Comparison of ENCODE assay signal across 12 cellular contexts in genomic region chr12:55982319-55982936, GRCh38. TPM values are rescaled to one million over a fixed set of nuclear protein-coding genes. Genes with fewer than 3 reads are reported as not detected.
DNase-seq lines count a peak whose midpoint lies in the region; ATAC-seq and TF ChIP-seq lines count a peak whose summit lies in the region.
"Had no signal": no experiment of that assay in that cellular context is flagged by ENCODE, and none has a peak within 500 bp of the region (broad histone marks: within the 10 kb centered on the region; RNA-seq: fewer than 3 reads in every experiment).

No MANE protein-coding gene starts in this region.

- no peaks in the 10 kb centered on the region for H3K27me3 Mint-ChIP-seq in WTC11 (ENCODE audit: low read depth)
- no peaks in the 10 kb centered on the region for H3K27me3 Mint-ChIP-seq in naive thymus-derived CD4-positive, alpha-beta T cell

- no peak overlapping the region for H3K4me3 Mint-ChIP-seq in WTC11
- no peak overlapping the region for H3K4me3 Mint-ChIP-seq in naive thymus-derived CD4-positive, alpha-beta T cell

- peaks cover 36% of the 10 kb centered on the region for H3K36me3 Mint-ChIP-seq in WTC11
- peaks cover 0 to 28% (median 3%) of the 10 kb centered on the region in 5 donors for H3K36me3 Mint-ChIP-seq in naive thymus-derived CD4-positive, alpha-beta T cell

- CTCF ChIA-PET in WTC11 (lab: Charles Lee), result interaction anchor here (0.5 to 1.5 kb wide), 3 partner anchors 14 to 55 kb away, joined by 4 to 6 read pairs (median 5); partner anchors contain the start of gene SUOX
- CTCF ChIA-PET in naive thymus-derived CD4-positive, alpha-beta T cell (lab: Charles Lee), result interaction anchor here (0.6 to 1.1 kb wide), 6 partner anchors 12 to 244 kb away, joined by 3 to 5 read pairs (median 3); partner anchors contain the start of genes DGKA and ZC3H10

- no peaks in the 10 kb centered on the region for H3K4me1 ChIP-seq in naive thymus-derived CD4-positive, alpha-beta T cell (ENCODE audit: control insufficient read depth in 2 of 2, insufficient read depth in 2 of 2, low read length in 2 of 2)
- no peaks in the 10 kb centered on the region for H3K4me1 ChIP-seq in body of pancreas
- H3K4me1 ChIP-seq: ascending aorta had no signal

- ATAC-seq in GM19455 (IDR thresholded peaks at IDR 0.05; ENCODE audit: unreplicated experiment), result peak; percentile 63
- ATAC-seq in HG03139 (IDR thresholded peaks at IDR 0.05; ENCODE audit: unreplicated experiment), result peak; percentile 83
- ATAC-seq in WTC11, result no peak
- no peak for ATAC-seq in naive thymus-derived CD4-positive, alpha-beta T cell
- ATAC-seq in body of pancreas, result no peak

- peaks cover 0 to 42% (median 11%) of the 10 kb centered on the region in 3 experiments for H3K36me3 ChIP-seq in naive thymus-derived CD4-positive, alpha-beta T cell (ENCODE audit: control insufficient read depth in 2 of 3, insufficient read depth in 3 of 3, low read length in 3 of 3)
- peaks cover 0 to 6% of the 10 kb centered on the region in 2 donors for H3K36me3 ChIP-seq in body of pancreas (replicated peaks in 1 of 2; ENCODE audit: insufficient read depth in 1 of 2, low read depth in 2 of 2)

- no peaks in the 10 kb centered on the region for H3K27me3 ChIP-seq in naive thymus-derived CD4-positive, alpha-beta T cell (ENCODE audit: control insufficient read depth in 2 of 2, insufficient read depth in 2 of 2, low read length in 2 of 2)
- H3K27me3 ChIP-seq in body of pancreas, result no peaks in the 10 kb centered on the region
- H3K27me3 ChIP-seq: ascending aorta had no signal

- WGBS in body of pancreas, 2 donors, result 60 to 87% methylated on average over 3 of the region's 3 CpGs

- H3K27ac ChIP-seq in naive thymus-derived CD4-positive, alpha-beta T cell (ENCODE audit: low read depth, low read length), result no peak overlapping the region
- H3K27ac ChIP-seq in body of pancreas, result no peak overlapping the region
- H3K27ac ChIP-seq: ascending aorta, C4-2B, KMS-11 had no signal

- DNase-seq in GDM1 (lab: John Stamatoyannopoulos, UW) (peak; percentile 16), WTC11 (ENCODE audit: low spot score) (no peak), globus pallidus (ENCODE audit: low spot score) (no peak), iPS-NIHi7 (ENCODE audit: extremely low spot score) (no peak), body of pancreas (no peak)
- no peak for DNase-seq in naive thymus-derived CD4-positive, alpha-beta T cell
- DNase-seq: activated CD4-positive, alpha-beta T cell treated with anti-CD3 and anti-CD28 coated beads for 48 hours had no signal

- no peaks in the 10 kb centered on the region for H3K9me3 ChIP-seq in naive thymus-derived CD4-positive, alpha-beta T cell (ENCODE audit: control insufficient read depth in 2 of 3, low read length in 3 of 3)
- no peaks in the 10 kb centered on the region for H3K9me3 ChIP-seq in body of pancreas
- H3K9me3 ChIP-seq: ascending aorta had no signal

- intact Hi-C loops in naive thymus-derived CD4-positive, alpha-beta T cell (cut with micrococcal nuclease), result no loop called here
- intact Hi-C loops in body of pancreas (cut with DNase I), result loop anchor here (10.0 kb wide), 1 partner anchor 1732 kb away; no protein-coding TSS in a partner anchor

- no peaks in the 10 kb centered on the region for H3K4me1 Mint-ChIP-seq in WTC11
- peaks cover 15 to 42% (median 32%) of the 10 kb centered on the region in 7 donors for H3K4me1 Mint-ChIP-seq in naive thymus-derived CD4-positive, alpha-beta T cell

- no peaks in the 10 kb centered on the region for H3K9me3 Mint-ChIP-seq in WTC11
- H3K9me3 Mint-ChIP-seq in naive thymus-derived CD4-positive, alpha-beta T cell, result no peaks in the 10 kb centered on the region

- no peak overlapping the region; the same call in 1 of the 2 replicates for H3K27ac Mint-ChIP-seq in WTC11
- H3K27ac Mint-ChIP-seq in naive thymus-derived CD4-positive, alpha-beta T cell, result peak overlapping the region in 1 of 9 donors; percentile 84

- H3K4me3 ChIP-seq in naive thymus-derived CD4-positive, alpha-beta T cell (ENCODE audit: low read length), result no peak overlapping the region
- H3K4me3 ChIP-seq in body of pancreas, result no peak overlapping the region
- H3K4me3 ChIP-seq: ascending aorta had no signal

- TF ChIP-seq CTCF in WTC11 (IDR thresholded peaks at IDR 0.05) (no peak), body of pancreas (IDR thresholded peaks at IDR 0.05) (no peak)

- POLR2A ChIA-PET in WTC11 (lab: Charles Lee), result interaction anchor here (3.3 kb wide), 1 partner anchor 8 kb away, joined by 12 read pairs; the partner anchor contains the start of gene RAB5B
- POLR2A ChIA-PET in naive thymus-derived CD4-positive, alpha-beta T cell (lab: Charles Lee), result interaction anchor here (1.0 to 5.6 kb wide), 4 partner anchors 8 to 164 kb away, joined by 3 to 36 read pairs (median 4); partner anchors contain the start of genes ORMDL2, RAB5B and SARNP

- no peak for TF ChIP-seq POLR2A in body of pancreas (IDR thresholded peaks at IDR 0.05)

TF ChIP-seq in WTC11, 78 proteins besides CTCF, POLR2A, EP300 and RAD21:
- TF ChIP-seq PREB (CRISPR knock-in tag; IDR thresholded peaks at IDR 0.05; ENCODE audit: borderline replicate concordance) (no peak), ZNF396 (CRISPR knock-in tag; IDR thresholded peaks at IDR 0.05; ENCODE audit: borderline replicate concordance) (no peak), ZNF121 (CRISPR knock-in tag; IDR thresholded peaks at IDR 0.05) (peak; percentile 76)
TF ChIP-seq in WTC11: peak in this region for 1.

RNA-seq across cellular contexts. Expression of gene RAB5B, which starts 8.6 kb away (rescaled TPM):
- total RNA-seq in WTC11 (2021), result 55.0 to 65.8 TPM (median 64.3 TPM) in 3 replicates
- 100 to 1,000 TPM in 1 of 5 experiments, 10 to 100 TPM in 4; 45.2 to 109 (median 62.7) TPM for total RNA-seq in naive thymus-derived CD4-positive, alpha-beta T cell
- polyA plus RNA-seq in naive thymus-derived CD4-positive, alpha-beta T cell, result 10 to 100 TPM; 69.6 to 86.7 TPM
- 10 to 100 TPM; 28.3 to 33.9 TPM for total RNA-seq in body of pancreas

RNA-seq across cellular contexts. Expression of gene SUOX, which starts 14.6 kb away (rescaled TPM):
- total RNA-seq in WTC11 (2021) (20.3 to 23.2 TPM (median 23.2 TPM) in 3 replicates), body of pancreas (10 to 100 TPM; 10.6 to 20.8 TPM)
- 10 to 100 TPM in 1 of 5 experiments, 1 to 10 TPM in 4; 1.9 to 10.4 (median 7.1) TPM for total RNA-seq in naive thymus-derived CD4-positive, alpha-beta T cell
- polyA plus RNA-seq in naive thymus-derived CD4-positive, alpha-beta T cell, result under 1 TPM; 0.14 to 0.21 TPM

RNA-seq across cellular contexts. Expression of gene CDK2, which starts 15.8 kb away (rescaled TPM):
- 37.6 to 44.1 TPM (median 43.1 TPM) in 3 replicates for total RNA-seq in WTC11 (2021)
- 10 to 100 TPM; 19.0 to 77.2 (median 24.1) TPM for total RNA-seq in naive thymus-derived CD4-positive, alpha-beta T cell
- polyA plus RNA-seq in naive thymus-derived CD4-positive, alpha-beta T cell, result 1 to 10 TPM; 7.0 to 9.6 TPM
- total RNA-seq in body of pancreas, result 10 to 100 TPM in 1 of 2 donors, 1 to 10 TPM in 1; 8.8 to 12.5 TPM

RNA-seq across cellular contexts. Expression of gene PMEL, which starts 16.6 kb away (rescaled TPM):
- total RNA-seq in WTC11 (2021), result 72.2 to 86.5 TPM (median 79.3 TPM) in 3 replicates
- total RNA-seq in naive thymus-derived CD4-positive, alpha-beta T cell, result not detected
- under 1 TPM; 0.09 to 0.57 TPM for polyA plus RNA-seq in naive thymus-derived CD4-positive, alpha-beta T cell
- 1 to 10 TPM; 1.6 to 2.6 TPM for total RNA-seq in body of pancreas
- total RNA-seq: ascending aorta had no signal

RNA-seq across cellular contexts. Expression of gene IKZF4, which starts 38.4 kb away (rescaled TPM):
- total RNA-seq in WTC11 (2021), result 13.6 to 14.9 TPM (median 14.8 TPM) in 3 replicates
- total RNA-seq in naive thymus-derived CD4-positive, alpha-beta T cell, result 10 to 100 TPM in 1 of 5 experiments, 1 to 10 TPM in 4; 3.6 to 37.8 (median 5.3) TPM
- polyA plus RNA-seq in naive thymus-derived CD4-positive, alpha-beta T cell, result 1 to 10 TPM in 1 of 2 donors, under 1 TPM in 1; 0.54 to 2.0 TPM
- total RNA-seq in body of pancreas, result 1 to 10 TPM; 2.6 to 7.6 TPM

Comparison
In these comparisons a context has a peak if more than half of its experiments do, and no peak if none do; other contexts are left out.
1. ATAC-seq: peak in GM19455 (single experiment) and HG03139 (single experiment); none in WTC11 (single experiment), naive thymus-derived CD4-positive, alpha-beta T cell (single experiment) and body of pancreas (single experiment).